Comparison of ENCODE assay signal across 35 cellular contexts in the genomic region with DNA sequence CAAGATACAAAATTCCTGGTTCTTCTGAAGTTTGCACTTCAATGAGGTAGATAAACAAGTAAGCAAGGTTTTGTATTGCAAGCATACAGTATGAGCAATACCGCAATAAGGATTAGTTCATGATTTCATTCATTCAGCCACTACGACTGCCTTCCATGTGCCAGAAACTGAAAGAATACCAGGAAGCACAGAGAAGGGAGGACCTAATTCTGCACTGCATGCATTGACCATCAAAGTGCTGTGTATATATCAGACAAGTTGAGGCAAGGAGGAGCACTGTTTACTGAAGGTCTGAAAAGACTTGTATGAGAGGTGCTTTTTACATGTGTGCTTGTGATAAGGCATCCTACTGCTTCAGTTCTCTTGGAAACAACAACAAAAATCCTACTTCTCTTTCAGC. TPM values are rescaled to one million over a fixed set of nuclear protein-coding genes. Genes with fewer than 3 reads are reported as not detected.
"Had no signal": no experiment of that assay in that cellular context is flagged by ENCODE, and none has a peak within 500 bp of the region (broad histone marks: within the 10 kb centered on the region; RNA-seq: fewer than 3 reads in every experiment).

No MANE protein-coding gene starts in this region.

- H3K9me2 ChIP-seq: SK-N-SH had no signal

- H3K4me1 ChIP-seq: Peyer's patch, SJSA1 had no signal

- ATAC-seq: activated CD8-positive, alpha-beta T cell treated with anti-CD3 and anti-CD28 coated beads for 36 hours; activated T-cell treated with anti-CD3 and anti-CD28 coated beads, Interleukin-2, amount 50 U/mL, for 72 hours; activated T-helper 17 cell treated with anti-CD3 and anti-CD28 coated beads, Interleukin-2, amount 50 U/mL, for 72 hours; PC-3 had no signal

- DNase-seq: activated CD4-positive, alpha-beta T cell treated with anti-CD3 and anti-CD28 coated beads, Interleukin-2, amount 10 ng/mL, durations not matched to agents 24 days and 14 days; activated CD4-positive, alpha-beta T cell treated with anti-CD3 and anti-CD28 coated beads, Interleukin-2, amount 50 U/mL, for 4 hours; activated CD8-positive, alpha-beta T cell treated with anti-CD3 and anti-CD28 coated beads for 36 hours; activated effector memory CD4-positive, alpha-beta T cell treated with anti-CD3 and anti-CD28 coated beads, Interleukin-2, amount 50 U/mL, for 16 hours; activated naive CD4-positive, alpha-beta T cell; activated naive CD8-positive, alpha-beta T cell treated with anti-CD3 and anti-CD28 coated beads, Interleukin-2, amount 10 ng/mL, durations not matched to agents 7 days and 5 days; activated T-cell treated with anti-CD3 and anti-CD28 coated beads, Interleukin-2, amount 50 U/mL, for 1 hour; activated T-cell treated with anti-CD3 and anti-CD28 coated beads, Interleukin-2, amount 50 U/mL, for 72 hours; amygdala; brain microvascular endothelial cell; Karpas-422; KBM-7; NCI-H1048; NCI-H1105 treated with DMSO at 0.1 percent for 48 hours; NCI-H1436; NCI-H1694; NCI-H2029 treated with DMSO at 0.1 percent for 48 hours; NCI-H2107; NCI-H2171; NCI-H510A; NCI-H526; NCI-H748 treated with DMSO at 0.1 percent for 48 hours; NK-92 treated with Interleukin-12 subunit alpha and Interleukin-12 subunit beta, amount 100 ng/mL, for 24 hours; PC-3; Peyer's patch; RPMI8226; SHP77 treated with DMSO at 0.1 percent for 48 hours; SK-N-SH had no signal

- H3K36me3 ChIP-seq: brain microvascular endothelial cell, Peyer's patch, SJSA1 had no signal

- H3K27me3 ChIP-seq: brain microvascular endothelial cell, Peyer's patch, SJSA1 had no signal

- H3K4me3 Mint-ChIP-seq: activated CD4-positive, alpha-beta T cell treated with anti-CD3 and anti-CD28 coated beads, Interleukin-2, amount 10 ng/mL, durations not matched to agents 24 days and 14 days; activated CD8-positive, alpha-beta T cell treated with anti-CD3 and anti-CD28 coated beads for 36 hours; activated naive CD4-positive, alpha-beta T cell treated with anti-CD3 and anti-CD28 coated beads, Interleukin-2, amount 50 U/mL, for 24 hours; activated naive CD8-positive, alpha-beta T cell treated with anti-CD3 and anti-CD28 coated beads, Interleukin-2, amount 10 ng/mL, durations not matched to agents 7 days and 5 days; activated T-cell treated with anti-CD3 and anti-CD28 coated beads, Interleukin-2, amount 50 U/mL, for 72 hours; activated T-helper 17 cell treated with anti-CD3 and anti-CD28 coated beads, Interleukin-2, amount 50 U/mL, for 72 hours; T-helper 1 cell treated with Interleukin-12 subunit alpha and Interleukin-12 subunit beta and Interleukin-4 antibody, amounts not matched to agents 30 μg/mL and 1 μg/mL, for 36 hours; T-helper 2 cell treated with Interferon-gamma antibody and Interleukin-4, amounts not matched to agents 5 μg/mL and 100 μg/mL, for 36 hours had no signal

- H3K27ac ChIP-seq: brain microvascular endothelial cell, Peyer's patch, SJSA1 had no signal

- FAIRE-seq: TTC549 had no signal

- H3K4me2 ChIP-seq: SK-N-SH had no signal

- H3K9me3 ChIP-seq: Peyer's patch, SJSA1, SK-N-SH had no signal

- H3K9me3 Mint-ChIP-seq: activated CD4-positive, alpha-beta T cell treated with anti-CD3 and anti-CD28 coated beads, Interleukin-2, amount 10 ng/mL, durations not matched to agents 24 days and 14 days; activated CD8-positive, alpha-beta T cell treated with anti-CD3 and anti-CD28 coated beads for 36 hours; activated naive CD4-positive, alpha-beta T cell treated with anti-CD3 and anti-CD28 coated beads, Interleukin-2, amount 50 U/mL, for 24 hours; activated naive CD8-positive, alpha-beta T cell treated with anti-CD3 and anti-CD28 coated beads, Interleukin-2, amount 10 ng/mL, durations not matched to agents 7 days and 5 days; activated T-cell treated with anti-CD3 and anti-CD28 coated beads, Interleukin-2, amount 50 U/mL, for 72 hours; activated T-helper 17 cell treated with anti-CD3 and anti-CD28 coated beads, Interleukin-2, amount 50 U/mL, for 72 hours; T-helper 1 cell treated with Interleukin-12 subunit alpha and Interleukin-12 subunit beta and Interleukin-4 antibody, amounts not matched to agents 30 μg/mL and 1 μg/mL, for 36 hours; T-helper 2 cell treated with Interferon-gamma antibody and Interleukin-4, amounts not matched to agents 5 μg/mL and 100 μg/mL, for 36 hours had no signal

- H3K4me1 Mint-ChIP-seq: activated CD4-positive, alpha-beta T cell treated with anti-CD3 and anti-CD28 coated beads, Interleukin-2, amount 10 ng/mL, durations not matched to agents 24 days and 14 days; activated naive CD4-positive, alpha-beta T cell treated with anti-CD3 and anti-CD28 coated beads, Interleukin-2, amount 50 U/mL, for 24 hours; activated naive CD8-positive, alpha-beta T cell treated with anti-CD3 and anti-CD28 coated beads, Interleukin-2, amount 10 ng/mL, durations not matched to agents 7 days and 5 days; activated T-helper 17 cell treated with anti-CD3 and anti-CD28 coated beads, Interleukin-2, amount 50 U/mL, for 72 hours had no signal

- H3K4me3 ChIP-seq: Peyer's patch, SJSA1 had no signal

- H3K36me3 Mint-ChIP-seq: activated naive CD4-positive, alpha-beta T cell treated with anti-CD3 and anti-CD28 coated beads, Interleukin-2, amount 50 U/mL, for 24 hours; activated naive CD8-positive, alpha-beta T cell treated with anti-CD3 and anti-CD28 coated beads, Interleukin-2, amount 10 ng/mL, durations not matched to agents 7 days and 5 days had no signal

- H3K27ac Mint-ChIP-seq: activated CD4-positive, alpha-beta T cell treated with anti-CD3 and anti-CD28 coated beads, Interleukin-2, amount 10 ng/mL, durations not matched to agents 24 days and 14 days; activated CD8-positive, alpha-beta T cell treated with anti-CD3 and anti-CD28 coated beads for 36 hours; activated naive CD4-positive, alpha-beta T cell treated with anti-CD3 and anti-CD28 coated beads, Interleukin-2, amount 50 U/mL, for 24 hours; activated naive CD8-positive, alpha-beta T cell treated with anti-CD3 and anti-CD28 coated beads, Interleukin-2, amount 10 ng/mL, durations not matched to agents 7 days and 5 days; activated T-cell treated with anti-CD3 and anti-CD28 coated beads, Interleukin-2, amount 50 U/mL, for 72 hours; activated T-helper 17 cell treated with anti-CD3 and anti-CD28 coated beads, Interleukin-2, amount 50 U/mL, for 72 hours; T-helper 1 cell treated with Interleukin-12 subunit alpha and Interleukin-12 subunit beta and Interleukin-4 antibody, amounts not matched to agents 30 μg/mL and 1 μg/mL, for 36 hours; T-helper 2 cell treated with Interferon-gamma antibody and Interleukin-4, amounts not matched to agents 5 μg/mL and 100 μg/mL, for 36 hours had no signal

RNA-seq across cellular contexts. Expression of gene GPM6B, which starts 40.9 kb away (rescaled TPM):
- total RNA-seq: activated CD4-positive, alpha-beta T cell treated with anti-CD3 and anti-CD28 coated beads, Interleukin-2, amount 10 ng/mL, durations not matched to agents 24 days and 14 days; activated CD8-positive, alpha-beta memory T cell treated with anti-CD3 and anti-CD28 coated beads for 36 hours; activated CD8-positive, alpha-beta T cell treated with anti-CD3 and anti-CD28 coated beads for 36 hours; activated naive CD8-positive, alpha-beta T cell treated with anti-CD3 and anti-CD28 coated beads, Interleukin-2, amount 10 ng/mL, durations not matched to agents 7 days and 5 days; activated T-cell treated with anti-CD3 and anti-CD28 coated beads, Interleukin-2, amount 50 U/mL, for 72 hours; activated T-helper 17 cell treated with anti-CD3 and anti-CD28 coated beads, Interleukin-2, amount 50 U/mL, for 72 hours; SJSA1 had no signal
